Comparison of ENCODE assay signal across 19 cellular contexts in genomic region chr2:59076079-59076619, GRCh38.
A peak's percentile ranks its signal among the peaks of the same experiment; 100 is the strongest.
DNase-seq lines count a peak whose midpoint lies in the region; ATAC-seq and TF ChIP-seq lines count a peak whose summit lies in the region.
"Had no signal": no experiment of that assay in that cellular context is flagged by ENCODE, and none has a peak within 500 bp of the region (broad histone marks: within the 10 kb centered on the region; RNA-seq: fewer than 3 reads in every experiment).

No MANE protein-coding gene starts in this region.

- no peak overlapping the region for H3K4me3 ChIP-seq in HEK293 (ENCODE audit: low read depth, low read length)
- H3K4me3 ChIP-seq: GM12878, GM23248, PC-9 had no signal

- no peaks in the 10 kb centered on the region for H3K36me3 ChIP-seq in HEK293 (ENCODE audit: control insufficient read depth in 2 of 2, insufficient read depth in 1 of 2, low read length in 2 of 2)
- H3K36me3 ChIP-seq: BE2C had no signal

- peaks cover 30% of the 10 kb centered on the region for H3K4me1 ChIP-seq in HEK293 (ENCODE audit: control insufficient read depth, insufficient read depth, low read length)
- H3K4me1 ChIP-seq: BE2C had no signal

- no peaks in the 10 kb centered on the region for H3K9me3 ChIP-seq in HEK293 (ENCODE audit: control insufficient read depth, insufficient read depth, low read depth, low read length)
- H3K9me3 ChIP-seq: BE2C, SK-N-SH had no signal

- DNase-seq in DMS53 (lab: John Stamatoyannopoulos, UW), result peak; percentile 71
- peak; percentile 65 for DNase-seq in NCI-H2081 treated with DMSO at 0.1 percent for 48 hours (lab: John Stamatoyannopoulos, UW)
- DNase-seq in SHP77 treated with DMSO at 0.1 percent for 48 hours (lab: John Stamatoyannopoulos, UW), result peak; percentile 42
- DNase-seq in RKO (ENCODE audit: low spot score), result no peak
- DNase-seq in germinal center (ENCODE audit: low spot score), result no peak
- DNase-seq: BE2C; CD4-positive, alpha-beta T cell; GDM1; GM23248; NCI-H226; NCI-H526 treated with DMSO at 0.1 percent for 48 hours; PC-9; SK-N-SH; T-cell; T-helper 9 cell had no signal

- POLR2A ChIA-PET in HEK293 (lab: Yijun Ruan, JAX), result no interaction called here

- no peak overlapping the region for H3K27ac ChIP-seq in HEK293 (ENCODE audit: extremely low read depth, low read depth, low read length)
- H3K27ac ChIP-seq: GM23248, HL-60, PC-9 had no signal

- no peak for ATAC-seq in HG03520 (IDR thresholded peaks at IDR 0.05; ENCODE audit: unreplicated experiment)
- ATAC-seq: GM12878, T-cell had no signal

- CTCF ChIA-PET in HEK293 (lab: Yijun Ruan, JAX), result interaction anchor here (0.7 kb wide), 1 partner anchor 17 kb away, joined by 3 read pairs; no protein-coding TSS in a partner anchor

- TF ChIP-seq CTCF in HEK293 (tag by site-specific recombination; IDR thresholded peaks at IDR 0.05), result no peak

TF ChIP-seq in HEK293, 187 proteins besides CTCF, POLR2A, EP300 and RAD21 (continues in another document):
- TF ChIP-seq ZSCAN4 (tag by site-specific recombination; IDR thresholded peaks at IDR 0.05) (no peak), ZNF830 (tag by site-specific recombination; IDR thresholded peaks at IDR 0.05; ENCODE audit: low read depth) (no peak), ZNF596 (tag by site-specific recombination; IDR thresholded peaks at IDR 0.05) (no peak), ZNF23 (tag by site-specific recombination; IDR thresholded peaks at IDR 0.05; ENCODE audit: borderline replicate concordance) (no peak), ZSCAN23 (tag by site-specific recombination; IDR thresholded peaks at IDR 0.05) (no peak), PRDM4 (tag by site-specific recombination; IDR thresholded peaks at IDR 0.05) (0 out of 2 replicates have a peak, but pooled peaks have one; percentile 13), MYNN (tag by site-specific recombination; IDR thresholded peaks at IDR 0.05; ENCODE audit: borderline replicate concordance) (no peak), ZNF133 (tag by site-specific recombination; IDR thresholded peaks at IDR 0.05) (no peak), ZNF18 (tag by site-specific recombination; IDR thresholded peaks at IDR 0.05) (no peak), ZNF362 (tag by site-specific recombination; IDR thresholded peaks at IDR 0.05) (no peak), ZNF239 (tag by site-specific recombination; IDR thresholded peaks at IDR 0.05) (no peak), ZNF350 (tag by site-specific recombination; IDR thresholded peaks at IDR 0.05) (no peak), ZNF394 (tag by site-specific recombination; IDR thresholded peaks at IDR 0.05; ENCODE audit: borderline replicate concordance) (no peak), ZNF48 (tag by site-specific recombination; IDR thresholded peaks at IDR 0.05) (no peak), ZNF2 (tag by site-specific recombination; IDR thresholded peaks at IDR 0.05) (no peak), ZNF510 (tag by site-specific recombination; IDR thresholded peaks at IDR 0.05; ENCODE audit: insufficient replicate concordance) (no peak), ZNF202 (tag by site-specific recombination; IDR thresholded peaks at IDR 0.05; ENCODE audit: borderline replicate concordance) (no peak), ZNF266 (tag by site-specific recombination; IDR thresholded peaks at IDR 0.05; ENCODE audit: low read depth) (no peak), ZNF654 (tag by site-specific recombination; IDR thresholded peaks at IDR 0.05; ENCODE audit: low read depth) (no peak), ZNF670 (tag by site-specific recombination; IDR thresholded peaks at IDR 0.05; ENCODE audit: low read depth) (no peak), ZNF555 (tag by site-specific recombination; conservative IDR thresholded peaks at IDR 0.05) (no peak), ZXDB (tag by site-specific recombination; IDR thresholded peaks at IDR 0.05) (no peak), ZFP3 (tag by site-specific recombination; IDR thresholded peaks at IDR 0.05; ENCODE audit: low read depth) (no peak), GLI4 (tag by site-specific recombination; IDR thresholded peaks at IDR 0.05) (no peak), ZNF416 (tag by site-specific recombination; IDR thresholded peaks at IDR 0.05) (no peak), SCRT1 (tag by site-specific recombination; IDR thresholded peaks at IDR 0.05; ENCODE audit: borderline replicate concordance) (no peak)

Comparison
In these comparisons a context has a peak if more than half of its experiments do, and no peak if none do; other contexts are left out.
1. DNase-seq: peak in DMS53 (single experiment), NCI-H2081 treated with DMSO at 0.1 percent for 48 hours (single experiment) and SHP77 treated with DMSO at 0.1 percent for 48 hours (single experiment); none in RKO (single experiment) and germinal center (single experiment).